Comparison of ENCODE assay signal across 9 cellular contexts in the genomic region with DNA sequence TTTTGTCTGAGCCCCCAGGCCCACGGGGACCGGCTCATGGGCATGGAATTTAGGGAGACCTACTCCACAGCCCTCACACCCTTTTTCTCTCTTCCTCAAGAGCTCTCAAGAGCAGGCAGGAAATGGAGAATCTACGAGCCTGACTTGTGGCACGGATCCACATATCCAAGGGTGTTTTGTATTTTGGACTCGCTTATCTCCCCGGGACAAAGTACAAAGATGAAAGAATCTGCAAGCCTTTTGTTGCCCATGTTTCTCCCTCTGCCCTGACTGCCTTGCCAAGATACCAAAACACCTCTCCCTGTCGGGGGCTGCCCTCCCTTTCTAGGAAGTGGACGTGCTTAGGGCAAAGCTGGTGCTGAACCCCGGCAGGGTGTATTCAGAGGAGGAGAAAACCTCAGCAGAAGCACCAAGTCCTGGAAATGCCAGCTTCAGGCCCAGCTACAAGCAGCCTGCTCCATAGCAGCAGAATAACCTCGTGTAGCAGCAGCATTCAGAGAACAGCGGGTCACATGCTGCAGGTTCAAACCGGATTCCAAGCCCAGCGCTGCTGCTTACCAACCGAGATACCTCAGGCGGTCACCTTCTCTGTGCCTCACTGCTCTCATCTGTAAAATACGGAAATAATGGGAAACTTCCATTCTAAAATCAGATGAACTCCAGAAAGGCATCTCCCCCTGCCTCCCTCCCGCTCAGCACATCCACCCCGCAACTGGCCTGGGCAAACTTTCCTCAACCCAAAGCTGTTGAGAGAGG. TPM values are rescaled to one million over a fixed set of nuclear protein-coding genes. Genes with fewer than 3 reads are reported as not detected.
DNase-seq lines count a peak whose midpoint lies in the region; ATAC-seq, FAIRE-seq and TF ChIP-seq lines count a peak whose summit lies in the region.
"Had no signal": no experiment of that assay in that cellular context is flagged by ENCODE, and none has a peak within 500 bp of the region (broad histone marks: within the 10 kb centered on the region; RNA-seq: fewer than 3 reads in every experiment).

No MANE protein-coding gene starts in this region.

- H3K36me3 ChIP-seq in ovary = no peaks in the 10 kb centered on the region

- H3K27me3 ChIP-seq in ovary = no peaks in the 10 kb centered on the region

- TF ChIP-seq CTCF in fibroblast of villous mesenchyme (IDR thresholded peaks at IDR 0.05; ENCODE audit: insufficient read depth, low read depth, low read length) (no peak), ovary (IDR thresholded peaks at IDR 0.05) (no peak)

- no peak for DNase-seq in GM12892 (ENCODE audit: insufficient read length)
- DNase-seq in SW480 (ENCODE audit: low spot score) = peak; percentile 61
- DNase-seq in fibroblast of villous mesenchyme (ENCODE audit: low read depth) = peak; percentile 44
- peak in 4 of 5 donors; percentile 49 to 57 (median 52) for DNase-seq in ovary
- DNase-seq in dedifferentiated amniotic fluid mesenchymal stem cell (ENCODE audit: extremely low spot score) = no peak
- DNase-seq in GM19240 (ENCODE audit: insufficient read length, low spot score) = no peak
- no peak for DNase-seq in stimulated activated CD4-positive, alpha-beta T cell treated with anti-CD3 and anti-CD28 coated beads, Interleukin-4, amount 100 ng/mL, for 4 hours

- no peak for TF ChIP-seq EP300 in ovary (IDR thresholded peaks at IDR 0.05)

- no peak overlapping the region for H3K4me3 ChIP-seq in fibroblast of villous mesenchyme (ENCODE audit: low read depth, low read length)
- no peak overlapping the region for H3K4me3 ChIP-seq in ovary

- peak; percentile 44 for FAIRE-seq in GM12892 (lab: Jason Lieb, UNC)

- H3K9me3 ChIP-seq in ovary = no peaks in the 10 kb centered on the region

- intact Hi-C loops in ovary (cut with DNase I) = loop anchor here in 2 of 4 donors (5.0 kb wide), 3 partner anchors 122 to 168 kb away; a partner anchor contains a TSS

- no peak for ATAC-seq in GM18519 (IDR thresholded peaks at IDR 0.05; ENCODE audit: low FRiP score, unreplicated experiment)

- WGBS in ovary, 3 donors = 14 to 30% (median 20%) methylated on average over 17 to 18 of the region's 18 CpGs

- peak overlapping the region in 1 of 2 donors; percentile 61 for H3K27ac ChIP-seq in ovary

- peaks cover 10% of the 10 kb centered on the region for H3K4me1 ChIP-seq in ovary (ENCODE audit: insufficient read depth)

- TF ChIP-seq POLR2A in GM12892 (IDR thresholded peaks at IDR 0.05; ENCODE audit: low read depth, low read length) (no peak), ovary (IDR thresholded peaks at IDR 0.05) (no peak)

RNA-seq across cellular contexts. Expression of a gene that starts 35.2 kb away (rescaled TPM):
- polyA plus RNA-seq in GM12892 (2012; ENCODE audit: missing spikeins) = 5.2 TPM
- not detected in 2 replicates for total RNA-seq in fibroblast of villous mesenchyme
- 1 to 10 TPM in 1 of 7 donors, under 1 TPM in 4, not detected in 2; 0.48 to 1.8 (median 0.65) TPM for total RNA-seq in ovary
- 10 to 100 TPM in 1 of 2 donors, under 1 TPM in 1; 0.61 to 10.3 TPM for polyA plus RNA-seq in ovary
- total RNA-seq: epithelial cell of proximal tubule had no signal

Comparison
In these comparisons a context has a peak if more than half of its experiments do, and no peak if none do; other contexts are left out.
1. DNase-seq: peak in SW480 (single experiment), fibroblast of villous mesenchyme (single experiment) and ovary (4 of 5); none in GM12892 (single experiment), dedifferentiated amniotic fluid mesenchymal stem cell (single experiment), GM19240 (single experiment) and stimulated activated CD4-positive, alpha-beta T cell treated with anti-CD3 and anti-CD28 coated beads, Interleukin-4, amount 100 ng/mL, for 4 hours (0 of 2).